ENCODE assay signal across 19 cellular contexts in genomic region chr21:37445228-37445627, GRCh38.
DNase-seq lines count a peak whose midpoint lies in the region; ATAC-seq and TF ChIP-seq lines count a peak whose summit lies in the region.
"Had no signal": no experiment of that assay in that cellular context is flagged by ENCODE, and none has a peak within 500 bp of the region (broad histone marks: within the 10 kb centered on the region; RNA-seq: fewer than 3 reads in every experiment).

No MANE protein-coding gene starts in this region.

- 0% methylated on average over 3 of the region's 5 CpGs; no CpG with 5 or more reads in 1 of the 2 experiments for WGBS in IMR-90 (ENCODE audit: extremely low coverage in 2 of 2, insufficient read length in 1 of 2), 2 experiments

- H3K27ac Mint-ChIP-seq in CD14-positive monocyte: no peak overlapping the region
- H3K27ac Mint-ChIP-seq in natural killer cell: peak overlapping the region in 1 of 2 donors; percentile 2

- H3K4me3 Mint-ChIP-seq in CD14-positive monocyte: no peak overlapping the region
- H3K4me3 Mint-ChIP-seq in natural killer cell: no peak overlapping the region
- H3K4me3 Mint-ChIP-seq: CD8-positive, alpha-beta T cell; memory B cell had no signal

- ATAC-seq in IMR-90 (ENCODE audit: low read depth) (peak; percentile 87), natural killer cell (no peak)
- ATAC-seq: CD8-positive, alpha-beta T cell; HCT116 had no signal

- H4K8ac ChIP-seq in IMR-90 (ENCODE audit: low read depth in 2 of 2, low read length in 2 of 2): no peak overlapping the region

- H3K4me2 ChIP-seq in IMR-90 (ENCODE audit: low read depth, low read length): peak overlapping the region; percentile 7; the same call in 1 of the 2 replicates

- H4K91ac ChIP-seq in IMR-90 (ENCODE audit: insufficient read depth, low read depth, low read length): no peak overlapping the region

- no peak overlapping the region for H2BK5ac ChIP-seq in IMR-90 (ENCODE audit: low read depth, low read length, poor library complexity, severe bottlenecking)

- no peak overlapping the region for H2AK9ac ChIP-seq in IMR-90 (replicated peaks; ENCODE audit: low read depth, low read length, poor library complexity)

- H3K23ac ChIP-seq in IMR-90 (ENCODE audit: low read depth, low read length): no peak overlapping the region

- H4K5ac ChIP-seq in IMR-90 (ENCODE audit: low read depth, low read length): no peak overlapping the region

- H3K18ac ChIP-seq in IMR-90 (ENCODE audit: low read depth, low read length): no peak overlapping the region

- no peak overlapping the region for H3K9ac ChIP-seq in IMR-90 (ENCODE audit: low read depth, low read length)

- H2BK20ac ChIP-seq in IMR-90 (ENCODE audit: low read depth, low read length): no peak overlapping the region

- TF ChIP-seq CTCF in IMR-90 (conservative IDR thresholded peaks at IDR 0.05; ENCODE audit: low read depth, low read length) (no peak), CD14-positive monocyte (IDR thresholded peaks at IDR 0.05) (no peak), natural killer cell (IDR thresholded peaks at IDR 0.05) (no peak)

- H2AK5ac ChIP-seq in IMR-90 (ENCODE audit: low read depth, low read length): no peak overlapping the region

- no TSS peak for BruUV-seq in IMR-90 (replicated peaks; lab: Mats Ljungman, UMichigan)

- no peak overlapping the region for H2BK120ac ChIP-seq in IMR-90 (ENCODE audit: low read depth, low read length)

- TF ChIP-seq POLR2A in IMR-90 (IDR thresholded peaks at IDR 0.05; ENCODE audit: low read depth, low read length): no peak

- POLR2A ChIA-PET in IMR-90 (lab: Charles Lee; ENCODE audit: unreplicated experiment): no interaction called here

- CTCF ChIA-PET in IMR-90 (lab: Yijun Ruan, JAX): interaction anchor here (0.5 kb wide), 1 partner anchor 114 kb away, joined by 5 read pairs; no protein-coding TSS in a partner anchor

- peaks cover 66% of the 10 kb centered on the region for H4K20me1 ChIP-seq in IMR-90 (ENCODE audit: insufficient read depth, low read length)

- H3K27ac ChIP-seq in IMR-90 (ENCODE audit: insufficient read depth, low read length): no peak overlapping the region
- H3K27ac ChIP-seq: vagina had no signal

- intact Hi-C loops in IMR-90 (cut with micrococcal nuclease): no loop called here
- intact Hi-C loops in CD14-positive monocyte (cut with micrococcal nuclease): no loop called here
- intact Hi-C loops in natural killer cell (cut with micrococcal nuclease): loop anchor here (5.0 kb wide), 1 partner anchor 33 kb away; no protein-coding TSS in a partner anchor

- no peak overlapping the region for H3K14ac ChIP-seq in IMR-90 (replicated peaks; ENCODE audit: low read depth, low read length)

- H3K36me3 ChIP-seq in IMR-90 (ENCODE audit: control insufficient read depth, insufficient read depth, low read length): peaks cover 2% of the 10 kb centered on the region; the same call in 1 of the 2 replicates
- H3K36me3 ChIP-seq: vagina had no signal

- no peaks in the 10 kb centered on the region for H3K9me3 Mint-ChIP-seq in CD14-positive monocyte
- H3K9me3 Mint-ChIP-seq in natural killer cell: no peaks in the 10 kb centered on the region
- H3K9me3 Mint-ChIP-seq: CD8-positive, alpha-beta T cell; memory B cell had no signal

- H3K4ac ChIP-seq in IMR-90 (ENCODE audit: low read depth, low read length): no peak overlapping the region

- no peak for TF ChIP-seq RAD21 in IMR-90 (IDR thresholded peaks at IDR 0.05; ENCODE audit: low read length)

- no peak overlapping the region for H3K56ac ChIP-seq in IMR-90 (ENCODE audit: extremely low read depth, insufficient read depth, low read length)

- H3K27me3 ChIP-seq in IMR-90 (ENCODE audit: control insufficient read depth, insufficient read depth, low read length): no peaks in the 10 kb centered on the region
- H3K27me3 ChIP-seq: vagina had no signal

- H3K4me3 ChIP-seq in IMR-90 (ENCODE audit: insufficient read depth, low read depth, low read length): no peak overlapping the region
- H3K4me3 ChIP-seq: vagina had no signal

- H2BK15ac ChIP-seq in IMR-90 (ENCODE audit: low read depth, low read length): no peak overlapping the region

- dilution Hi-C loops in IMR-90 (cut with HindIII; ENCODE audit: low sequenced_read_pairs, unreplicated experiment): no loop called here

- in situ Hi-C loops in IMR-90 (cut with MboI; ENCODE audit: low sequenced_read_pairs): no loop called here

- H3K36me3 Mint-ChIP-seq in CD14-positive monocyte (peaks cover 15 to 18% of the 10 kb centered on the region in 2 donors), natural killer cell (no peaks in the 10 kb centered on the region)

- H3K27me3 Mint-ChIP-seq in CD14-positive monocyte (ENCODE audit: low read depth in 3 of 3) (no peaks in the 10 kb centered on the region), natural killer cell (ENCODE audit: low read depth in 2 of 2) (no peaks in the 10 kb centered on the region)
- H3K27me3 Mint-ChIP-seq: memory B cell had no signal

- DNase-seq in Ammon's horn (ENCODE audit: low spot score): peak; percentile 52
- DNase-seq in IMR-90: peak; percentile 62
- DNase-seq in fibroblast of gingiva (ENCODE audit: low read depth): peak; percentile 76
- peak; percentile 9 for DNase-seq in occipital lobe (lab: John Stamatoyannopoulos, UW)
- no peak for DNase-seq in CD14-positive monocyte (ENCODE audit: low spot score)
- DNase-seq in NCI-H2107 treated with DMSO at 0.1 percent for 48 hours (lab: John Stamatoyannopoulos, UW; ENCODE audit: unreplicated experiment): no peak
- no peak for DNase-seq in natural killer cell
- DNase-seq: activated CD4-positive, alpha-beta T cell treated with anti-CD3 and anti-CD28 coated beads, Interleukin-2, amount 50 U/mL, for 4 hours; CD8-positive, alpha-beta T cell; foreskin melanocyte; NCI-H1105; NCI-H2171 treated with DMSO at 0.1 percent for 48 hours; nucleus accumbens; SHP77; small intestine; stimulated activated naive CD4-positive, alpha-beta T cell treated with Interleukin-2 at 50 U/mL for 16 hours had no signal

- peaks cover 38 to 72% of the 10 kb centered on the region in 2 experiments for H3K79me1 ChIP-seq in IMR-90 (ENCODE audit: low read depth in 1 of 2, low read length in 2 of 2)

- no peaks in the 10 kb centered on the region for H3K9me3 ChIP-seq in IMR-90 (ENCODE audit: control insufficient read depth, insufficient read depth, low read length)
- H3K9me3 ChIP-seq: vagina had no signal

- no peak overlapping the region for H2AFZ ChIP-seq in IMR-90 (replicated peaks; ENCODE audit: low read length, poor library complexity)

- H3K9me1 ChIP-seq in IMR-90 (ENCODE audit: insufficient read depth, low read length): peaks cover 31% of the 10 kb centered on the region

- peaks cover 23% of the 10 kb centered on the region for H3K4me1 Mint-ChIP-seq in CD14-positive monocyte
- H3K4me1 Mint-ChIP-seq in natural killer cell: peaks cover 81 to 89% of the 10 kb centered on the region in 2 donors

- H3K4me1 ChIP-seq in IMR-90 (ENCODE audit: control insufficient read depth, insufficient read depth, low read length): peaks cover 14% of the 10 kb centered on the region

TF ChIP-seq in IMR-90, 13 proteins besides CTCF, POLR2A, EP300 and RAD21:
- TF ChIP-seq CHD1 (IDR thresholded peaks at IDR 0.05; ENCODE audit: low read depth, low read length): no peak
- no peak for TF ChIP-seq CEBPB (IDR thresholded peaks at IDR 0.05; ENCODE audit: low read depth, low read length)
- no peak for TF ChIP-seq NFE2L2 (IDR thresholded peaks at IDR 0.05; ENCODE audit: low read depth, low read length)
- no peak for TF ChIP-seq MXI1 (IDR thresholded peaks at IDR 0.05; ENCODE audit: borderline replicate concordance, low read depth, low read length)
- no peak for TF ChIP-seq FOS (IDR thresholded peaks at IDR 0.05; ENCODE audit: low read depth, low read length)
- no peak for TF ChIP-seq ELK1 (IDR thresholded peaks at IDR 0.05; ENCODE audit: borderline replicate concordance, low read depth, low read length)
- no peak for TF ChIP-seq RCOR1 (IDR thresholded peaks at IDR 0.05; ENCODE audit: insufficient replicate concordance, low read length)
- no peak for TF ChIP-seq MAFK (IDR thresholded peaks at IDR 0.05; ENCODE audit: low read depth, low read length)
- TF ChIP-seq SMC3 (IDR thresholded peaks at IDR 0.05; ENCODE audit: low read depth, low read length): no peak

Comparison
In these comparisons a context has a peak if more than half of its experiments do, and no peak if none do; other contexts are left out.
1. DNase-seq: peak in Ammon's horn (single experiment), IMR-90 (single experiment), fibroblast of gingiva (single experiment) and occipital lobe (single experiment); none in CD14-positive monocyte (single experiment), NCI-H2107 treated with DMSO at 0.1 percent for 48 hours (single experiment) and natural killer cell (single experiment).